8 cellular contexts compared by ENCODE assay signal in genomic region chr2:95159690-95160449, GRCh38. TPM values are rescaled to one million over a fixed set of nuclear protein-coding genes. Genes with fewer than 3 reads are reported as not detected.
DNase-seq lines count a peak whose midpoint lies in the region; ATAC-seq and TF ChIP-seq lines count a peak whose summit lies in the region.

ZNF514 (minus strand) TSS chr2:95159848; CDS start chr2:95153253, 6,595 bp downstream.

- H3K4me1 Mint-ChIP-seq in activated CD4-positive, alpha-beta memory T cell treated with anti-CD3 and anti-CD28 coated beads, Interleukin-2, amount 10 ng/mL, durations not matched to agents 7 days and 5 days: peaks cover 23% of the 10 kb centered on the region

- H3K4me3 ChIP-seq in lung: peak within 1 kb of the TSS; percentile 66

- ATAC-seq in GM19023 (IDR thresholded peaks at IDR 0.05; ENCODE audit: unreplicated experiment) (peak; percentile 95), HG03139 (IDR thresholded peaks at IDR 0.05; ENCODE audit: unreplicated experiment) (peak; percentile 88), lung (ENCODE audit: insufficient read depth, low FRiP score) (peak; percentile 87)

- POLR2A ChIA-PET in activated CD4-positive, alpha-beta memory T cell treated with anti-CD3 and anti-CD28 coated beads, Interleukin-2, amount 10 ng/mL, durations not matched to agents 7 days and 5 days (lab: Charles Lee): interaction anchor here (1.3 to 2.0 kb wide), 5 partner anchors 15 to 85 kb away, joined by 3 to 23 read pairs (median 5); partner anchors contain the start of gene MRPS5

- 11 to 15% methylated on average over 44 to 63 of the region's 64 CpGs for WGBS in lung, 2 donors

- H3K4me3 Mint-ChIP-seq in activated CD4-positive, alpha-beta memory T cell treated with anti-CD3 and anti-CD28 coated beads, Interleukin-2, amount 10 ng/mL, durations not matched to agents 7 days and 5 days: peak within 1 kb of the TSS; percentile 86

- H3K27me3 ChIP-seq in lung (ENCODE audit: control insufficient read depth, insufficient read depth): no peaks in the 10 kb centered on the region

- DNase-seq in AG08396 (ENCODE audit: low spot score) (peak; percentile 92), NCI-H526 (lab: John Stamatoyannopoulos, UW) (peak; percentile 8 to 87), lung (ENCODE audit: low spot score) (peak; percentile 75)
- DNase-seq in activated CD4-positive, alpha-beta memory T cell treated with anti-CD3 and anti-CD28 coated beads, Interleukin-2, amount 10 ng/mL, durations not matched to agents 7 days and 5 days: peak; percentile 73
- peak; percentile 69 for DNase-seq in effector CD4-positive, alpha-beta T cell
- peak; percentile 58 to 65 for DNase-seq in stimulated activated CD4-positive, alpha-beta T cell treated with anti-CD3 and anti-CD28 coated beads, Interleukin-4, amount 100 ng/mL, for 48 hours (ENCODE audit: low read depth in 2 of 2)

- peaks cover 0 to 13% of the 10 kb centered on the region in 2 donors for H3K4me1 ChIP-seq in lung (ENCODE audit: control insufficient read depth in 2 of 2, insufficient read depth in 2 of 2, low read length in 2 of 2)

- peaks cover 33% of the 10 kb centered on the region for H3K36me3 Mint-ChIP-seq in activated CD4-positive, alpha-beta memory T cell treated with anti-CD3 and anti-CD28 coated beads, Interleukin-2, amount 10 ng/mL, durations not matched to agents 7 days and 5 days (ENCODE audit: low read depth)

- peaks cover 0 to 8% of the 10 kb centered on the region in 2 donors for H3K9me3 ChIP-seq in lung (ENCODE audit: control insufficient read depth in 2 of 2, insufficient read depth in 1 of 2, low read length in 1 of 2)

- peak within 1 kb of the TSS; percentile 76 for H3K27ac Mint-ChIP-seq in activated CD4-positive, alpha-beta memory T cell treated with anti-CD3 and anti-CD28 coated beads, Interleukin-2, amount 10 ng/mL, durations not matched to agents 7 days and 5 days

- H3K27me3 Mint-ChIP-seq in activated CD4-positive, alpha-beta memory T cell treated with anti-CD3 and anti-CD28 coated beads, Interleukin-2, amount 10 ng/mL, durations not matched to agents 7 days and 5 days: no peaks in the 10 kb centered on the region

- peaks cover 8% of the 10 kb centered on the region for H3K9me3 Mint-ChIP-seq in activated CD4-positive, alpha-beta memory T cell treated with anti-CD3 and anti-CD28 coated beads, Interleukin-2, amount 10 ng/mL, durations not matched to agents 7 days and 5 days

- peak within 1 kb of the TSS; percentile 73 to 90 for H3K27ac ChIP-seq in lung (ENCODE audit: low read depth in 1 of 2, low read length in 1 of 2)

- peaks cover 4 to 9% of the 10 kb centered on the region in 2 donors for H3K36me3 ChIP-seq in lung (ENCODE audit: control insufficient read depth in 2 of 2, insufficient read depth in 2 of 2, low read length in 2 of 2)

- CTCF ChIA-PET in activated CD4-positive, alpha-beta memory T cell treated with anti-CD3 and anti-CD28 coated beads, Interleukin-2, amount 10 ng/mL, durations not matched to agents 7 days and 5 days (lab: Charles Lee): interaction anchor here (0.8 to 3.1 kb wide), 6 partner anchors 38 to 243 kb away, joined by 3 to 14 read pairs (median 4); partner anchors contain the start of genes FAHD2A and MRPS5

- no peak for TF ChIP-seq CTCF in lung (IDR thresholded peaks at IDR 0.05; ENCODE audit: control extremely low read depth, extremely low read depth)

RNA-seq across cellular contexts. Expression of gene ZNF514, which starts in this region (rescaled TPM):
- total RNA-seq in activated CD4-positive, alpha-beta memory T cell treated with anti-CD3 and anti-CD28 coated beads, Interleukin-2, amount 10 ng/mL, durations not matched to agents 7 days and 5 days: 10 to 100 TPM; 12.9 to 13.4 TPM
- 10 to 100 TPM; 18.9 to 38.4 TPM for total RNA-seq in lung
- 1 to 10 TPM; 5.0 to 6.8 TPM for polyA plus RNA-seq in lung

Comparison
In these comparisons a context has a peak if more than half of its experiments do, and no peak if none do; other contexts are left out.
1. Peak in every context shown above with its lines: DNase-seq, ATAC-seq, H3K4me3 ChIP-seq and H3K27ac ChIP-seq.